In the genomic region with DNA sequence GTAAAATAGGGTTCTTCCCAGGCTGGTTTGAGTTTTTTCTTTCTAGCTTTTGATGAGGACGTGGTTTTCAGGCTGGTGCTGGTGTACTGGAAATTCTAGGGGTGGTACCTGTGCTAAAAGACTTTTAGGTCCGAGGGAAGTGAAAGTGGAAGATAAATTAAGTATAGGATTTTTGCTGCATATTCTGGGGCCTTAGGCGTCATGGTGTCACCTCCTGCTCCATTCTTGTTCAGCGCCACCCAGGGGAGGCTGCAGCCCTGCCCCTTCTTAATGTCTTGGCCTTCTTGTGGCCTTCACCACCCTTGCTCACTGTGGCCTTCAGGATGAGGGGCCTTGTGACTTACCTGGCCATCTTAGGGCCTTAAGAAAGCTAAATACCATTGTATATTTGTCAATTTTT, we compare ENCODE assay signal across 13 cellular contexts. TPM values are rescaled to one million over a fixed set of nuclear protein-coding genes. Genes with fewer than 3 reads are reported as not detected.
DNase-seq lines count a peak whose midpoint lies in the region; ATAC-seq, FAIRE-seq and TF ChIP-seq lines count a peak whose summit lies in the region.
"Had no signal": no experiment of that assay in that cellular context is flagged by ENCODE, and none has a peak within 500 bp of the region (broad histone marks: within the 10 kb centered on the region; RNA-seq: fewer than 3 reads in every experiment).

No MANE protein-coding gene starts in this region.

- peaks cover 15 to 41% (median 33%) of the 10 kb centered on the region in 4 donors for H3K4me1 Mint-ChIP-seq in naive thymus-derived CD8-positive, alpha-beta T cell

- RAD21 ChIA-PET in GM12878 (lab: Charles Lee; ENCODE audit: unreplicated experiment), result no interaction called here

- DNase-seq in GM12878 (ENCODE audit: low read depth, low spot score) (no peak), NCI-H510A (lab: John Stamatoyannopoulos, UW) (no peak), NCI-H1092 (lab: John Stamatoyannopoulos, UW) (no peak), NCI-H1694 (lab: John Stamatoyannopoulos, UW) (no peak)
- DNase-seq in naive thymus-derived CD8-positive, alpha-beta T cell, result no peak
- DNase-seq: C1 segment of cervical spinal cord, HCEC 1CT, NCI-H2227 treated with DMSO at 0.1 percent for 48 hours, Right ventricle myocardium superior, small intestine had no signal

- peak; percentile 41 for FAIRE-seq in GM12878 (lab: Jason Lieb, UNC)

- H3K36me3 Mint-ChIP-seq in naive thymus-derived CD8-positive, alpha-beta T cell, result peaks cover 0 to 44% (median 33%) of the 10 kb centered on the region in 3 donors

- in situ Hi-C loops in GM12878 (cut with MboI), result loop anchor here (25.0 kb wide), 1 partner anchor 1665 kb away; a partner anchor contains a TSS

- peak overlapping the region in 1 of 10 donors; percentile 29 for H3K4me3 Mint-ChIP-seq in naive thymus-derived CD8-positive, alpha-beta T cell

- peak; percentile 31 to 38 (median 34); a peak in 5 of 6 replicates for TF ChIP-seq CTCF in GM12878 (IDR thresholded peaks at IDR 0.05 in 2 of 3, conservative IDR thresholded peaks at IDR 0.05 in 1 of 3; ENCODE audit: control insufficient read depth in 2 of 3, extremely low read depth in 1 of 3, insufficient read depth in 1 of 3, low read depth in 3 of 3, low read length in 3 of 3)

- no peaks in the 10 kb centered on the region; the same call in 1 of the 2 replicates for H3K79me2 ChIP-seq in GM12878 (ENCODE audit: control insufficient read depth, insufficient read depth, low read length)

- peaks cover 0 to 9% (median 0%) of the 10 kb centered on the region in 9 donors for H3K9me3 Mint-ChIP-seq in naive thymus-derived CD8-positive, alpha-beta T cell

- H3K9me3 ChIP-seq in ES-I3 (ENCODE audit: control insufficient read depth, insufficient read depth, low read length) (no peaks in the 10 kb centered on the region), GM12878 (replicated peaks; ENCODE audit: control insufficient read depth, insufficient read depth, low read length) (no peaks in the 10 kb centered on the region)

- peak overlapping the region; percentile 3; the same call in 1 of the 2 replicates for H2AFZ ChIP-seq in GM12878 (ENCODE audit: control insufficient read depth, low read depth, low read length)

- H3K4me2 ChIP-seq in GM12878 (ENCODE audit: control insufficient read depth, insufficient read depth), result no peak overlapping the region; the same call in 1 of the 2 replicates

- TF ChIP-seq RAD21 in GM12878 (IDR thresholded peaks at IDR 0.05; ENCODE audit: insufficient read depth, low read depth, low read length), result 0 out of 2 replicates have a peak, but pooled peaks have one; percentile 14

- H3K36me3 ChIP-seq in ES-I3 (ENCODE audit: insufficient read depth, low read length), result 0 out of 2 replicates have a peak, but pooled peaks cover 5% of the 10 kb centered on the region
- H3K36me3 ChIP-seq in GM12878 (ENCODE audit: control insufficient read depth in 2 of 2, insufficient read depth in 2 of 2, low read length in 1 of 2), result peaks cover 0 to 2% of the 10 kb centered on the region in 2 experiments; a peak in 1 of 4 replicates

- no TSS peak for BruUV-seq in GM12878 (replicated peaks; lab: Mats Ljungman, UMichigan)

- 6% methylated on average over 4 of the region's 4 CpGs for WGBS in GM12878 (ENCODE audit: insufficient coverage, insufficient replicate concordance, low lambda C conversion rate, missing lambda C conversion rate)

- H3K27ac Mint-ChIP-seq in naive thymus-derived CD8-positive, alpha-beta T cell, result peak overlapping the region in 6 of 10 donors; percentile 27 to 85 (median 44)

- no peak for TF ChIP-seq EP300 in GM12878 (IDR thresholded peaks at IDR 0.05; ENCODE audit: borderline replicate concordance in 1 of 2, control insufficient read depth in 1 of 2, low read depth in 2 of 2, low read length in 2 of 2)

- H3K9ac ChIP-seq in ES-I3 (ENCODE audit: low read depth, low read length) (peak overlapping the region; percentile 17), GM12878 (ENCODE audit: control insufficient read depth, insufficient read depth, low read length) (no peak overlapping the region)

- H3K4me3 ChIP-seq in GM12878, result no peak overlapping the region

- no peak for TF ChIP-seq POLR2A in GM12878 (IDR thresholded peaks at IDR 0.05; ENCODE audit: low read depth, low read length)

- intact Hi-C loops in GM12878 (cut with micrococcal nuclease; ENCODE audit: unreplicated experiment), result no loop called here

- peak overlapping the region; percentile 40 for H3K27ac ChIP-seq in GM12878 (ENCODE audit: control insufficient read depth, insufficient read depth)

- POLR2A ChIA-PET in GM12878 (lab: Charles Lee), result interaction anchor here (0.6 kb wide), 1 partner anchor 28 kb away, joined by 4 read pairs; no protein-coding TSS in a partner anchor
- POLR2A ChIA-PET in naive thymus-derived CD8-positive, alpha-beta T cell (lab: Charles Lee), result interaction anchor here (0.8 to 2.8 kb wide), 2 partner anchors 18 to 33 kb away, joined by 3 to 10 read pairs; a partner anchor contains a TSS

- H3K4me1 ChIP-seq in ES-I3 (ENCODE audit: insufficient read depth, low read length), result peaks cover 40% of the 10 kb centered on the region
- peaks cover 5% of the 10 kb centered on the region for H3K4me1 ChIP-seq in GM12878 (ENCODE audit: control insufficient read depth, insufficient read depth, low read length)

- H3K27me3 Mint-ChIP-seq in naive thymus-derived CD8-positive, alpha-beta T cell, result no peaks in the 10 kb centered on the region

- SMC1A ChIA-PET in GM12878 (lab: Charles Lee; ENCODE audit: uncharacterized antibody, unreplicated experiment), result interaction anchor here (0.9 to 1.2 kb wide), 2 partner anchors 17 to 55 kb away, joined by 3 to 5 read pairs; no protein-coding TSS in a partner anchor

- CTCF ChIA-PET in GM12878 (lab: Yijun Ruan, JAX), result interaction anchor here (0.8 to 1.6 kb wide), 4 partner anchors 12 to 701 kb away, joined by 3 to 8 read pairs (median 3); a partner anchor contains a TSS

- peak; percentile 49 for ATAC-seq in HG03432 (IDR thresholded peaks at IDR 0.05; ENCODE audit: unreplicated experiment)
- peak; percentile 91 for ATAC-seq in GM12878
- ATAC-seq in naive thymus-derived CD8-positive, alpha-beta T cell, result peak in 1 of 2 donors; percentile 41
- ATAC-seq in GM18520 (IDR thresholded peaks at IDR 0.05; ENCODE audit: unreplicated experiment), result no peak

- H4K20me1 ChIP-seq in GM12878 (ENCODE audit: control insufficient read depth, insufficient read depth), result no peaks in the 10 kb centered on the region

- no peaks in the 10 kb centered on the region for H3K27me3 ChIP-seq in GM12878 (replicated peaks in 1 of 2; ENCODE audit: control insufficient read depth in 2 of 2, insufficient read depth in 2 of 2, low read length in 1 of 2)

RNA-seq across cellular contexts. Expression of a gene that starts 12.4 kb away (rescaled TPM):
- 43.5 and 52.8 TPM in 2 replicates for total RNA-seq in GM12878 (2013; cell fraction: nucleolus; rRNA removed)
- 9.9 and 12.4 TPM in 2 replicates for total RNA-seq in GM12878 (2014; rRNA removed)
- 13.3 and 14.8 TPM in 2 replicates for total RNA-seq in GM12878 (2014; rRNA removed; fragmentation: Illumina TruSeq; extraction: Trizol)
- total RNA-seq in GM12878 (2021), result 6.3 and 7.7 TPM in 2 replicates
- polyA plus RNA-seq in GM12878 (2011; ENCODE audit: low read depth), result 6.4 TPM
- 8.8 and 9.9 TPM in 2 replicates for polyA plus RNA-seq in GM12878 (2011; rRNA removed)
- polyA plus RNA-seq in GM12878 (2011; cell fraction: cytosol; rRNA removed), result 6.9 and 9.1 TPM in 2 replicates
- 10.2 and 13.3 TPM in 2 replicates for polyA plus RNA-seq in GM12878 (2011; cell fraction: nucleus; rRNA removed)
- polyA plus RNA-seq in GM12878 (2012), result 7.5 and 7.7 TPM in 2 replicates
- polyA plus RNA-seq in GM12878 (2014; fragmentation: Illumina TruSeq; extraction: Trizol), result 10.8 and 10.9 TPM in 2 replicates
- polyA plus RNA-seq in GM12878 (2014; fragmentation: Nextera tagmentation; extraction: Ambion mirVana), result 1 to 10 TPM; 3.6 to 5.4 TPM
- polyA plus RNA-seq in GM12878 (2014; rRNA removed), result 7.1 and 7.5 TPM in 2 replicates
- 1 to 10 TPM; 6.0 to 8.2 TPM for polyA plus RNA-seq in GM12878 (2016; fragmentation: Nextera tagmentation; extraction: Ambion mirVana)
- 18.8 and 24.6 TPM in 2 replicates for polyA minus RNA-seq in GM12878 (2011; rRNA and poly(A)+ RNA removed)
- 4.9 and 6.5 TPM in 2 replicates for polyA minus RNA-seq in GM12878 (2011; cell fraction: cytosol; rRNA and poly(A)+ RNA removed)
- 12.8 and 27.7 TPM in 2 replicates for polyA minus RNA-seq in GM12878 (2011; cell fraction: nucleus; rRNA and poly(A)+ RNA removed)
- total RNA-seq in naive thymus-derived CD8-positive, alpha-beta T cell, result 10 to 100 TPM; 17.3 to 21.8 TPM
- 10 to 100 TPM in 1 of 3 donors, 1 to 10 TPM in 2; 6.4 to 12.4 (median 7.4) TPM for polyA plus RNA-seq in naive thymus-derived CD8-positive, alpha-beta T cell

RNA-seq across cellular contexts. Expression of a gene that starts 27.8 kb away (rescaled TPM):
- 93.7 and 97.3 TPM in 2 replicates for total RNA-seq in GM12878 (2013; cell fraction: nucleolus; rRNA removed)
- 25.6 and 26.0 TPM in 2 replicates for total RNA-seq in GM12878 (2014; rRNA removed)
- total RNA-seq in GM12878 (2014; rRNA removed; fragmentation: Illumina TruSeq; extraction: Trizol), result 33.3 and 33.9 TPM in 2 replicates
- 22.5 and 24.7 TPM in 2 replicates for total RNA-seq in GM12878 (2021)
- polyA plus RNA-seq in GM12878 (2011; ENCODE audit: low read depth), result 23.9 TPM
- 15.9 and 19.5 TPM in 2 replicates for polyA plus RNA-seq in GM12878 (2011; rRNA removed)
- 8.5 and 8.9 TPM in 2 replicates for polyA plus RNA-seq in GM12878 (2011; cell fraction: cytosol; rRNA removed)
- 15.5 and 18.9 TPM in 2 replicates for polyA plus RNA-seq in GM12878 (2011; cell fraction: nucleus; rRNA removed)
- 9.5 and 20.1 TPM in 2 replicates for polyA plus RNA-seq in GM12878 (2012)
- polyA plus RNA-seq in GM12878 (2014; fragmentation: Illumina TruSeq; extraction: Trizol), result 13.1 and 13.3 TPM in 2 replicates
- 1 to 10 TPM; 4.1 to 5.5 TPM for polyA plus RNA-seq in GM12878 (2014; fragmentation: Nextera tagmentation; extraction: Ambion mirVana)
- 10.7 and 12.7 TPM in 2 replicates for polyA plus RNA-seq in GM12878 (2014; rRNA removed)
- 10 to 100 TPM; 14.5 to 17.7 TPM for polyA plus RNA-seq in GM12878 (2016; fragmentation: Nextera tagmentation; extraction: Ambion mirVana)
- 31.2 and 38.5 TPM in 2 replicates for polyA minus RNA-seq in GM12878 (2011; rRNA and poly(A)+ RNA removed)
- 14.4 and 15.3 TPM in 2 replicates for polyA minus RNA-seq in GM12878 (2011; cell fraction: cytosol; rRNA and poly(A)+ RNA removed)
- 9.1 and 16.3 TPM in 2 replicates for polyA minus RNA-seq in GM12878 (2011; cell fraction: nucleus; rRNA and poly(A)+ RNA removed)
- 10 to 100 TPM; 29.1 to 29.9 TPM for total RNA-seq in naive thymus-derived CD8-positive, alpha-beta T cell
- polyA plus RNA-seq in naive thymus-derived CD8-positive, alpha-beta T cell, result 1 to 10 TPM in 1 of 3 donors, under 1 TPM in 2; 0.27 to 1.3 (median 0.76) TPM

RNA-seq across cellular contexts. Expression of a gene that starts 32.8 kb away (rescaled TPM):
- 96.7 and 98.5 TPM in 2 replicates for total RNA-seq in GM12878 (2013; cell fraction: nucleolus; rRNA removed)
- total RNA-seq in GM12878 (2014; rRNA removed) (20.6 and 24.2 TPM in 2 replicates), GM12878 (2014; rRNA removed; fragmentation: Illumina TruSeq; extraction: Trizol) (22.6 and 24.2 TPM in 2 replicates), GM12878 (2021) (16.5 and 19.7 TPM in 2 replicates)
- 13.3 TPM for polyA plus RNA-seq in GM12878 (2011; ENCODE audit: low read depth)
- polyA plus RNA-seq in GM12878 (2011; rRNA removed) (18.4 and 25.4 TPM in 2 replicates), GM12878 (2014; fragmentation: Illumina TruSeq; extraction: Trizol) (16.3 and 18.7 TPM in 2 replicates), GM12878 (2014; fragmentation: Nextera tagmentation; extraction: Ambion mirVana) (1 to 10 TPM; 3.9 to 5.7 TPM), GM12878 (2014; rRNA removed) (13.2 and 13.8 TPM in 2 replicates), GM12878 (2016; fragmentation: Nextera tagmentation; extraction: Ambion mirVana) (10 to 100 TPM; 13.6 to 13.8 TPM)
- polyA plus RNA-seq in GM12878 (2011; cell fraction: cytosol; rRNA removed), result 12.3 and 16.2 TPM in 2 replicates
- 15.6 and 15.7 TPM in 2 replicates for polyA plus RNA-seq in GM12878 (2011; cell fraction: nucleus; rRNA removed)
- polyA plus RNA-seq in GM12878 (2012), result 14.5 and 16.1 TPM in 2 replicates
- 26.3 and 27.6 TPM in 2 replicates for polyA minus RNA-seq in GM12878 (2011; rRNA and poly(A)+ RNA removed)
- 13.1 and 14.5 TPM in 2 replicates for polyA minus RNA-seq in GM12878 (2011; cell fraction: cytosol; rRNA and poly(A)+ RNA removed)
- polyA minus RNA-seq in GM12878 (2011; cell fraction: nucleus; rRNA and poly(A)+ RNA removed), result 17.0 and 25.0 TPM in 2 replicates
- total RNA-seq in naive thymus-derived CD8-positive, alpha-beta T cell, result 10 to 100 TPM; 46.6 to 46.9 TPM
- 10 to 100 TPM; 17.7 to 21.5 (median 20.3) TPM for polyA plus RNA-seq in naive thymus-derived CD8-positive, alpha-beta T cell

RNA-seq across cellular contexts. Expression of a gene that starts 47.4 kb away (rescaled TPM):
- total RNA-seq in GM12878 (2013; cell fraction: nucleolus; rRNA removed), result 91.3 and 96.6 TPM in 2 replicates
- total RNA-seq in GM12878 (2014; rRNA removed), result 13.1 and 15.2 TPM in 2 replicates
- 23.4 and 23.8 TPM in 2 replicates for total RNA-seq in GM12878 (2014; rRNA removed; fragmentation: Illumina TruSeq; extraction: Trizol)
- total RNA-seq in GM12878 (2021), result 20.2 and 27.8 TPM in 2 replicates
- 10.1 TPM for polyA plus RNA-seq in GM12878 (2011; ENCODE audit: low read depth)
- 20.1 and 22.2 TPM in 2 replicates for polyA plus RNA-seq in GM12878 (2011; rRNA removed)
- polyA plus RNA-seq in GM12878 (2011; cell fraction: cytosol; rRNA removed), result 14.4 and 16.8 TPM in 2 replicates
- 26.2 and 31.1 TPM in 2 replicates for polyA plus RNA-seq in GM12878 (2011; cell fraction: nucleus; rRNA removed)
- 11.8 and 13.2 TPM in 2 replicates for polyA plus RNA-seq in GM12878 (2012)
- 16.4 and 17.7 TPM in 2 replicates for polyA plus RNA-seq in GM12878 (2014; fragmentation: Illumina TruSeq; extraction: Trizol)
- polyA plus RNA-seq in GM12878 (2014; fragmentation: Nextera tagmentation; extraction: Ambion mirVana), result 1 to 10 TPM; 1.9 to 2.6 TPM
- polyA plus RNA-seq in GM12878 (2014; rRNA removed), result 14.0 and 15.0 TPM in 2 replicates
- polyA plus RNA-seq in GM12878 (2016; fragmentation: Nextera tagmentation; extraction: Ambion mirVana), result 1 to 10 TPM; 6.7 to 8.5 TPM
- 17.7 and 28.5 TPM in 2 replicates for polyA minus RNA-seq in GM12878 (2011; rRNA and poly(A)+ RNA removed)
- 16.3 and 22.0 TPM in 2 replicates for polyA minus RNA-seq in GM12878 (2011; cell fraction: cytosol; rRNA and poly(A)+ RNA removed)
- 10.5 and 13.7 TPM in 2 replicates for polyA minus RNA-seq in GM12878 (2011; cell fraction: nucleus; rRNA and poly(A)+ RNA removed)
- total RNA-seq in naive thymus-derived CD8-positive, alpha-beta T cell, result 10 to 100 TPM; 61.9 to 69.2 TPM
- 1 to 10 TPM; 1.3 to 7.4 (median 4.7) TPM for polyA plus RNA-seq in naive thymus-derived CD8-positive, alpha-beta T cell

RNA-seq across cellular contexts. Expression of a gene that starts 55.7 kb away (rescaled TPM):
- total RNA-seq in GM12878 (2013; cell fraction: nucleolus; rRNA removed), result 39.1 and 42.6 TPM in 2 replicates
- total RNA-seq in GM12878 (2014; rRNA removed) (13.7 and 14.5 TPM in 2 replicates), GM12878 (2014; rRNA removed; fragmentation: Illumina TruSeq; extraction: Trizol) (15.0 and 16.3 TPM in 2 replicates), GM12878 (2021) (10.3 and 11.3 TPM in 2 replicates)
- polyA plus RNA-seq in GM12878 (2011; ENCODE audit: low read depth), result 6.6 TPM
- polyA plus RNA-seq in GM12878 (2011; rRNA removed) (14.0 and 15.7 TPM in 2 replicates), GM12878 (2014; fragmentation: Illumina TruSeq; extraction: Trizol) (11.5 and 12.2 TPM in 2 replicates), GM12878 (2014; fragmentation: Nextera tagmentation; extraction: Ambion mirVana) (1 to 10 TPM; 1.9 to 3.1 TPM), GM12878 (2014; rRNA removed) (12.6 and 13.1 TPM in 2 replicates), GM12878 (2016; fragmentation: Nextera tagmentation; extraction: Ambion mirVana) (1 to 10 TPM; 7.4 to 8.2 TPM)
- 10.1 and 12.4 TPM in 2 replicates for polyA plus RNA-seq in GM12878 (2011; cell fraction: cytosol; rRNA removed)
- 16.0 and 19.8 TPM in 2 replicates for polyA plus RNA-seq in GM12878 (2011; cell fraction: nucleus; rRNA removed)
- 6.3 and 7.6 TPM in 2 replicates for polyA plus RNA-seq in GM12878 (2012)
- polyA minus RNA-seq in GM12878 (2011; rRNA and poly(A)+ RNA removed), result 12.6 and 18.3 TPM in 2 replicates
- polyA minus RNA-seq in GM12878 (2011; cell fraction: cytosol; rRNA and poly(A)+ RNA removed), result 6.0 and 7.2 TPM in 2 replicates
- polyA minus RNA-seq in GM12878 (2011; cell fraction: nucleus; rRNA and poly(A)+ RNA removed), result 50.3 and 75.4 TPM in 2 replicates
- 10 to 100 TPM; 42.9 to 52.0 TPM for total RNA-seq in naive thymus-derived CD8-positive, alpha-beta T cell
- 10 to 100 TPM in 1 of 3 donors, 1 to 10 TPM in 2; 8.2 to 11.9 (median 8.4) TPM for polyA plus RNA-seq in naive thymus-derived CD8-positive, alpha-beta T cell
